In the genomic region with DNA sequence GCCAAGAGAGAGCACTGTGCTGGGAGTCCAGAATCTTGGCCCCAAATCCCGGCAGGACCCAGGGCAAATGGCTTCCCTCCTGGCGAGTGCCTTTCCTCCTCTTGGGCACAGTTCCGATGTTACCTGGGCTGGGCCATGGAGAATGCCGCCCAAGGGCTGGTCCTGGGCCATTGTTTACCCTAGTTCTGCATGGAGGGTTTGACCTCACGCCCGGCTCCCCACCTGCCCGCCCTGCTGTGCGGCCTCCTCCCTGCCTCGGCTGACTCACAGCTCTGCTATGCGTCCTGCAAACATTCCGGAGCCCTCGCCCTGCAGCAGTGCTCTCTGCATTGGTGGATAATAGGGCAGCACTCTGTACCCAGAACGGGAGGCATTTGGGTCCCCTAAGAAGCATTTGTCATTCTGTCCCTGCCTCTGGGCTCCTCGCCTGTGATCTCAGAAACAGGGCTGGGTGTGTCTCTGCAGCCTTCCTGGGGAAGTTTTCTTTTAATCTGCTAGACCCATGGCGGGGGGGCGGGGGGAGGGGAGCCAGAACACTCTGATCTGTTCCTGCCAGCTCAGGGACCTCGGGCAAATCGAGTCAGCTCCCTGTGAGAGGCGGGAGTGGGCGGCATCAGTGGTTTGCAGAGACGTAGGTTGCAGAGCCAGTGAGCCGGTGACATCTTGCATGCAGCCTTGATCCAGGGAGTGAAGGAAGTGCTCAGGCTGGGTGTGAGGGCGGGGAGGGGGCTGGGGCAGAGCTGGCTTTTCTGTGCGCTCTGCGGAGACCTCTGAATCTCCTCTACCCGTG, we compare ENCODE assay signal across 8 cellular contexts. TPM values are rescaled to one million over a fixed set of nuclear protein-coding genes. Genes with fewer than 3 reads are reported as not detected.
DNase-seq lines count a peak whose midpoint lies in the region; ATAC-seq and TF ChIP-seq lines count a peak whose summit lies in the region.

No MANE protein-coding gene starts in this region.

- H3K27ac Mint-ChIP-seq in dendritic cell treated with granulocyte-macrophage colony-stimulating factor and Interleukin-4, amounts not matched to agents 40 ng/mL and 50 ng/mL, for 4 days = peak overlapping the region; percentile 38

- DNase-seq in AG04449 (ENCODE audit: low read depth, low spot score) (no peak), HS-5 (ENCODE audit: low read depth) (peak; percentile 56), lower lobe of right lung (peak; percentile 94)
- peak; percentile 83 for DNase-seq in activated CD4-positive, alpha-beta T cell treated with anti-CD3 and anti-CD28 coated beads for 48 hours
- DNase-seq in stimulated activated CD8-positive, alpha-beta memory T cell treated with anti-CD3 and anti-CD28 coated beads, Interleukin-4, amount 100 ng/mL, for 4 hours (ENCODE audit: low read depth in 2 of 2, low spot score in 1 of 2) = peak; percentile 67 to 80

- peaks cover 4% of the 10 kb centered on the region for H3K9me3 Mint-ChIP-seq in dendritic cell treated with granulocyte-macrophage colony-stimulating factor and Interleukin-4, amounts not matched to agents 40 ng/mL and 50 ng/mL, for 4 days

- ATAC-seq in lower lobe of right lung (peak; percentile 96 to 97), HG03135 (IDR thresholded peaks at IDR 0.05; ENCODE audit: unreplicated experiment) (no peak), HG03354 (IDR thresholded peaks at IDR 0.05; ENCODE audit: poor library complexity, severe bottlenecking, unreplicated experiment) (no peak)

- H3K27me3 ChIP-seq in lower lobe of right lung (ENCODE audit: low read depth) = no peaks in the 10 kb centered on the region

- peaks cover 9% of the 10 kb centered on the region for H3K27me3 Mint-ChIP-seq in dendritic cell treated with granulocyte-macrophage colony-stimulating factor and Interleukin-4, amounts not matched to agents 40 ng/mL and 50 ng/mL, for 4 days

- peak overlapping the region; percentile 88 for H3K27ac ChIP-seq in lower lobe of right lung

- no peaks in the 10 kb centered on the region for H3K36me3 ChIP-seq in lower lobe of right lung

- intact Hi-C loops in dendritic cell treated with granulocyte-macrophage colony-stimulating factor and Interleukin-4, amounts not matched to agents 40 ng/mL and 50 ng/mL, for 4 days (cut with micrococcal nuclease) = no loop called here
- intact Hi-C loops in lower lobe of right lung (cut with DNase I) = no loop called here

- H3K4me3 ChIP-seq in AG04449 (ENCODE audit: low read depth, low read length) (peak overlapping the region; percentile 23), lower lobe of right lung (peak overlapping the region; percentile 8)

- peak overlapping the region; percentile 49 for H3K4me3 Mint-ChIP-seq in dendritic cell treated with granulocyte-macrophage colony-stimulating factor and Interleukin-4, amounts not matched to agents 40 ng/mL and 50 ng/mL, for 4 days

- TF ChIP-seq CTCF in AG04449 (IDR thresholded peaks at IDR 0.05; ENCODE audit: insufficient read depth, low read length, missing control alignments) = no peak
- no peak for TF ChIP-seq CTCF in lower lobe of right lung (IDR thresholded peaks at IDR 0.05)

- H3K36me3 Mint-ChIP-seq in dendritic cell treated with granulocyte-macrophage colony-stimulating factor and Interleukin-4, amounts not matched to agents 40 ng/mL and 50 ng/mL, for 4 days (ENCODE audit: low read depth) = no peaks in the 10 kb centered on the region

- CTCF ChIA-PET in AG04449 (lab: Yijun Ruan, JAX) = interaction anchor here (0.9 to 2.1 kb wide), 7 partner anchors 9 to 547 kb away, joined by 3 to 17 read pairs (median 3); no protein-coding TSS in a partner anchor

- no peaks in the 10 kb centered on the region for H3K9me3 ChIP-seq in lower lobe of right lung

- peaks cover 25% of the 10 kb centered on the region for H3K4me1 Mint-ChIP-seq in dendritic cell treated with granulocyte-macrophage colony-stimulating factor and Interleukin-4, amounts not matched to agents 40 ng/mL and 50 ng/mL, for 4 days (ENCODE audit: low read depth)

- peaks cover 29% of the 10 kb centered on the region for H3K4me1 ChIP-seq in lower lobe of right lung

- POLR2A ChIA-PET in AG04449 (lab: Yijun Ruan, JAX) = interaction anchor here (0.5 to 1.0 kb wide), 2 partner anchors 298 to 374 kb away, joined by 3 to 4 read pairs; no protein-coding TSS in a partner anchor

RNA-seq across cellular contexts. Expression of gene SMIM38, which starts 32.9 kb away (rescaled TPM):
- not detected for total RNA-seq in lower lobe of right lung

Comparison
In these comparisons a context has a peak if more than half of its experiments do, and no peak if none do; other contexts are left out.
1. ATAC-seq: peak in lower lobe of right lung (2 of 2); none in HG03135 (single experiment) and HG03354 (single experiment).